9 cellular contexts compared by ENCODE assay signal in genomic region chr9:129763235-129763917, GRCh38. TPM values are rescaled to one million over a fixed set of nuclear protein-coding genes. Genes with fewer than 3 reads are reported as not detected.
DNase-seq lines count a peak whose midpoint lies in the region; ATAC-seq and TF ChIP-seq lines count a peak whose summit lies in the region.
"Had no signal": no experiment of that assay in that cellular context is flagged by ENCODE, and none has a peak within 500 bp of the region (broad histone marks: within the 10 kb centered on the region; RNA-seq: fewer than 3 reads in every experiment).

No MANE protein-coding gene starts in this region.

- H3K36me3 ChIP-seq in body of pancreas (replicated peaks in 1 of 2; ENCODE audit: insufficient read depth in 1 of 2, low read depth in 2 of 2) (no peaks in the 10 kb centered on the region), spleen (no peaks in the 10 kb centered on the region)

- no peaks in the 10 kb centered on the region for H3K27me3 ChIP-seq in body of pancreas
- no peaks in the 10 kb centered on the region for H3K27me3 ChIP-seq in right cardiac atrium (ENCODE audit: control insufficient read depth, insufficient read depth)
- H3K27me3 ChIP-seq in spleen (replicated peaks in 1 of 7): peaks cover 0 to 5% (median 0%) of the 10 kb centered on the region in 7 donors

- intact Hi-C loops in body of pancreas (cut with DNase I): no loop called here
- intact Hi-C loops in right cardiac atrium (cut with DNase I): no loop called here
- intact Hi-C loops in spleen (cut with DNase I; ENCODE audit: low total_unique reads): no loop called here

- no peaks in the 10 kb centered on the region for H3K9me3 ChIP-seq in body of pancreas
- no peaks in the 10 kb centered on the region for H3K9me3 ChIP-seq in right cardiac atrium (ENCODE audit: control insufficient read depth, low read length)
- H3K9me3 ChIP-seq in spleen: no peaks in the 10 kb centered on the region

- TF ChIP-seq CTCF in body of pancreas (IDR thresholded peaks at IDR 0.05) (no peak), spleen (IDR thresholded peaks at IDR 0.05 in 8 of 11, conservative IDR thresholded peaks at IDR 0.05 in 3 of 11) (no peak)

- H3K4me1 ChIP-seq in body of pancreas: no peaks in the 10 kb centered on the region
- H3K4me1 ChIP-seq in right cardiac atrium (ENCODE audit: control insufficient read depth, insufficient read depth, low read length): peaks cover 4% of the 10 kb centered on the region
- H3K4me1 ChIP-seq in spleen: peaks cover 0 to 25% (median 6%) of the 10 kb centered on the region in 6 donors

- ATAC-seq in body of pancreas: peak; percentile 33
- peak; percentile 61 to 67 for ATAC-seq in right cardiac atrium

- H3K27ac ChIP-seq in body of pancreas (no peak overlapping the region), right cardiac atrium (ENCODE audit: low read length) (peak overlapping the region; percentile 94), spleen (peak overlapping the region in 7 of 8 donors; percentile 60 to 79 (median 67))

- WGBS in body of pancreas, 2 donors: 60 to 74% methylated on average over 6 of the region's 6 CpGs
- WGBS in right cardiac atrium: 60% methylated on average over 6 of the region's 6 CpGs
- WGBS in spleen, 5 donors: 61 to 83% (median 76%) methylated on average over 6 of the region's 6 CpGs

- DNase-seq in H4 (ENCODE audit: low spot score) (peak; percentile 52), body of pancreas (peak in 1 of 4 donors; percentile 41), right cardiac atrium (peak; percentile 10 to 69 (median 59)), spleen (no peak), NCI-H187 (lab: John Stamatoyannopoulos, UW) (no peak)
- no peak for DNase-seq in activated CD8-positive, alpha-beta memory T cell treated with anti-CD3 and anti-CD28 coated beads, Interleukin-2, amount 50 U/mL, for 4 hours
- DNase-seq in stimulated activated CD4-positive, alpha-beta T cell treated with anti-CD3 and anti-CD28 coated beads, Interleukin-2, amount 100 ng/mL, for 48 hours: no peak
- DNase-seq in activated CD8-positive, alpha-beta memory T cell treated with anti-CD3 and anti-CD28 coated beads for 24 hours: no peak
- DNase-seq: cortex of kidney had no signal

- TF ChIP-seq POLR2A in body of pancreas (IDR thresholded peaks at IDR 0.05) (no peak), spleen (IDR thresholded peaks at IDR 0.05) (no peak)

- no peak overlapping the region for H3K4me3 ChIP-seq in body of pancreas
- H3K4me3 ChIP-seq in right cardiac atrium (ENCODE audit: low read length): no peak overlapping the region
- H3K4me3 ChIP-seq in spleen: peak overlapping the region in 1 of 8 donors; percentile 15

RNA-seq across cellular contexts. Expression of gene PTGES, which starts 10.5 kb away (rescaled TPM):
- 13.0 and 14.2 TPM in 2 replicates for total RNA-seq in H4 (2014; rRNA removed; shearing (Covaris generic))
- total RNA-seq in body of pancreas (under 1 TPM; 0.52 to 0.66 TPM), right cardiac atrium (1 to 10 TPM; 1.9 to 9.6 (median 6.1) TPM), spleen (1 to 10 TPM; 1.4 to 7.2 (median 2.2) TPM)
- polyA plus RNA-seq in right cardiac atrium (3.7 TPM), spleen (1 to 10 TPM; 4.7 to 6.1 (median 4.8) TPM)

RNA-seq across cellular contexts. Expression of gene TOR1B, which starts 39.6 kb away (rescaled TPM):
- total RNA-seq in H4 (2014; rRNA removed; shearing (Covaris generic)): 45.5 and 57.7 TPM in 2 replicates
- total RNA-seq in body of pancreas: 10 to 100 TPM in 1 of 2 donors, 1 to 10 TPM in 1; 9.6 to 19.2 TPM
- total RNA-seq in right cardiac atrium: 10 to 100 TPM in 2 of 4 donors, 1 to 10 TPM in 2; 8.8 to 12.2 (median 10.6) TPM
- polyA plus RNA-seq in right cardiac atrium: 10.0 TPM
- total RNA-seq in spleen: 10 to 100 TPM; 16.1 to 38.0 (median 18.9) TPM
- polyA plus RNA-seq in spleen: 1 to 10 TPM; 5.3 to 8.3 (median 6.3) TPM

Comparison
In these comparisons a context has a peak if more than half of its experiments do, and no peak if none do; other contexts are left out.
1. DNase-seq: peak in H4 (single experiment) and right cardiac atrium (3 of 3); none in spleen (single experiment), activated CD8-positive, alpha-beta memory T cell treated with anti-CD3 and anti-CD28 coated beads, Interleukin-2, amount 50 U/mL, for 4 hours (single experiment), stimulated activated CD4-positive, alpha-beta T cell treated with anti-CD3 and anti-CD28 coated beads, Interleukin-2, amount 100 ng/mL, for 48 hours (0 of 2), activated CD8-positive, alpha-beta memory T cell treated with anti-CD3 and anti-CD28 coated beads for 24 hours (single experiment) and NCI-H187 (0 of 2).
2. H3K27ac ChIP-seq: peak in right cardiac atrium (single experiment) and spleen (7 of 8); none in body of pancreas (0 of 4).